Comparison of ENCODE assay signal across 1 cellular context in the genomic region with DNA sequence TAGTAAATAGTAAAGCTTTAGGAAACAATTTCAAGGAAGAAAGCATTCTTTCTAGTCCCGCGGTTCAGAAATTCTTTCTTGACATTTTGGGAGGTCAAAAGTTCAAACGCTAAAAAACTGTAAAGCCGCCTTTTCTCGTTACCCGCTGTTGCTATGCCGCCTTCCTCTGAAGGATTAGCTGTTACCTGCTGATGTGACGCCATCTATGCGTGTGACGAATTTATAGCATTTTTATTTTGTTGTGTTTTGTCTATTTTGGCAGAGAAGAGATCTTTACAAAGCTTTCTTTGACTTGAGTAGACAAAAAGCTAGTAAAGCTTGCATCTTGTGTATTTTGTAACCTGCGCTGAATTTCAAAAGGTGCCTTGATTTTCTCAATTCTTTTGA.
TF ChIP-seq lines count a peak whose summit lies in the region.

No MANE protein-coding gene starts in this region.

TF ChIP-seq in HEK293, 187 proteins besides CTCF, POLR2A, EP300 and RAD21 (continued from another document):
- TF ChIP-seq, protein P1, sequence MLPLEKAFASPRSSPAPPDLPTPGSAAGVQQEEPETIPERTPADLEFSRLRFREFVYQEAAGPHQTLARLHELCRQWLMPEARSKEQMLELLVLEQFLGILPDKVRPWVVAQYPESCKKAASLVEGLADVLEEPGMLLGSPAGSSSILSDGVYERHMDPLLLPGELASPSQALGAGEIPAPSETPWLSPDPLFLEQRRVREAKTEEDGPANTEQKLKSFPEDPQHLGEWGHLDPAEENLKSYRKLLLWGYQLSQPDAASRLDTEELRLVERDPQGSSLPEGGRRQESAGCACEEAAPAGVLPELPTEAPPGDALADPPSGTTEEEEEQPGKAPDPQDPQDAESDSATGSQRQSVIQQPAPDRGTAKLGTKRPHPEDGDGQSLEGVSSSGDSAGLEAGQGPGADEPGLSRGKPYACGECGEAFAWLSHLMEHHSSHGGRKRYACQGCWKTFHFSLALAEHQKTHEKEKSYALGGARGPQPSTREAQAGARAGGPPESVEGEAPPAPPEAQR (tag by site-specific recombination; IDR thresholded peaks at IDR 0.05): no peak
- no peak for TF ChIP-seq ZNF514 (tag by site-specific recombination; IDR thresholded peaks at IDR 0.05)
- TF ChIP-seq ZNF629 (tag by site-specific recombination; IDR thresholded peaks at IDR 0.05): peak; percentile 76
- no peak for TF ChIP-seq ZBTB48 (tag by site-specific recombination; IDR thresholded peaks at IDR 0.05)
- TF ChIP-seq, protein P2, sequence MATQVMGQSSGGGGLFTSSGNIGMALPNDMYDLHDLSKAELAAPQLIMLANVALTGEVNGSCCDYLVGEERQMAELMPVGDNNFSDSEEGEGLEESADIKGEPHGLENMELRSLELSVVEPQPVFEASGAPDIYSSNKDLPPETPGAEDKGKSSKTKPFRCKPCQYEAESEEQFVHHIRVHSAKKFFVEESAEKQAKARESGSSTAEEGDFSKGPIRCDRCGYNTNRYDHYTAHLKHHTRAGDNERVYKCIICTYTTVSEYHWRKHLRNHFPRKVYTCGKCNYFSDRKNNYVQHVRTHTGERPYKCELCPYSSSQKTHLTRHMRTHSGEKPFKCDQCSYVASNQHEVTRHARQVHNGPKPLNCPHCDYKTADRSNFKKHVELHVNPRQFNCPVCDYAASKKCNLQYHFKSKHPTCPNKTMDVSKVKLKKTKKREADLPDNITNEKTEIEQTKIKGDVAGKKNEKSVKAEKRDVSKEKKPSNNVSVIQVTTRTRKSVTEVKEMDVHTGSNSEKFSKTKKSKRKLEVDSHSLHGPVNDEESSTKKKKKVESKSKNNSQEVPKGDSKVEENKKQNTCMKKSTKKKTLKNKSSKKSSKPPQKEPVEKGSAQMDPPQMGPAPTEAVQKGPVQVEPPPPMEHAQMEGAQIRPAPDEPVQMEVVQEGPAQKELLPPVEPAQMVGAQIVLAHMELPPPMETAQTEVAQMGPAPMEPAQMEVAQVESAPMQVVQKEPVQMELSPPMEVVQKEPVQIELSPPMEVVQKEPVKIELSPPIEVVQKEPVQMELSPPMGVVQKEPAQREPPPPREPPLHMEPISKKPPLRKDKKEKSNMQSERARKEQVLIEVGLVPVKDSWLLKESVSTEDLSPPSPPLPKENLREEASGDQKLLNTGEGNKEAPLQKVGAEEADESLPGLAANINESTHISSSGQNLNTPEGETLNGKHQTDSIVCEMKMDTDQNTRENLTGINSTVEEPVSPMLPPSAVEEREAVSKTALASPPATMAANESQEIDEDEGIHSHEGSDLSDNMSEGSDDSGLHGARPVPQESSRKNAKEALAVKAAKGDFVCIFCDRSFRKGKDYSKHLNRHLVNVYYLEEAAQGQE (tag by site-specific recombination; IDR thresholded peaks at IDR 0.05): no peak
- 0 out of 2 replicates have a peak, but pooled peaks have one; percentile 22 for TF ChIP-seq OVOL3 (tag by site-specific recombination; IDR thresholded peaks at IDR 0.05)
- no peak for TF ChIP-seq KLF8 (tag by site-specific recombination; IDR thresholded peaks at IDR 0.05)
- no peak for TF ChIP-seq ZNF660 (tag by site-specific recombination; IDR thresholded peaks at IDR 0.05)
- TF ChIP-seq ZFP41 (tag by site-specific recombination; IDR thresholded peaks at IDR 0.05; ENCODE audit: borderline replicate concordance): no peak
- no peak for TF ChIP-seq HOXD13 (CRISPR knock-in tag; IDR thresholded peaks at IDR 0.05; ENCODE audit: borderline replicate concordance)
- no peak for TF ChIP-seq YY2 (tag by site-specific recombination; IDR thresholded peaks at IDR 0.05)
- TF ChIP-seq ZSCAN30 (tag by site-specific recombination; IDR thresholded peaks at IDR 0.05): no peak
- TF ChIP-seq ZNF747 (tag by site-specific recombination; IDR thresholded peaks at IDR 0.05): no peak
- TF ChIP-seq ZNF707 (tag by site-specific recombination; IDR thresholded peaks at IDR 0.05): no peak
- no peak for TF ChIP-seq ZNF37A (tag by site-specific recombination; IDR thresholded peaks at IDR 0.05)
- TF ChIP-seq ZNF394 (tag by site-specific recombination; IDR thresholded peaks at IDR 0.05; ENCODE audit: borderline replicate concordance): no peak; the same call in 1 of the 2 replicates
- TF ChIP-seq ZNF24 (tag by site-specific recombination; IDR thresholded peaks at IDR 0.05): no peak
- TF ChIP-seq GLI2 (tag by site-specific recombination; IDR thresholded peaks at IDR 0.05; ENCODE audit: borderline replicate concordance, low read depth): no peak
